21 cellular contexts compared by ENCODE assay signal in genomic region chr1:67767103-67767502, GRCh38.
DNase-seq lines count a peak whose midpoint lies in the region; ATAC-seq, FAIRE-seq and TF ChIP-seq lines count a peak whose summit lies in the region.
"Had no signal": no experiment of that assay in that cellular context is flagged by ENCODE, and none has a peak within 500 bp of the region (broad histone marks: within the 10 kb centered on the region; RNA-seq: fewer than 3 reads in every experiment).

No MANE protein-coding gene starts in this region.

- H3K4me3 Mint-ChIP-seq in activated naive CD8-positive, alpha-beta T cell treated with anti-CD3 and anti-CD28 coated beads, Interleukin-2, amount 50 U/mL, for 24 hours, result no peak overlapping the region
- no peak overlapping the region for H3K4me3 Mint-ChIP-seq in Calu3 (ENCODE audit: low read depth, unreplicated experiment)
- H3K4me3 Mint-ChIP-seq: activated CD4-positive, alpha-beta T cell treated with anti-CD3 and anti-CD28 coated beads for 36 hours; activated T-helper 17 cell treated with anti-CD3 and anti-CD28 coated beads, Interleukin-2, amount 50 U/mL, for 72 hours; CD8-positive, alpha-beta T cell had no signal

- TF ChIP-seq RAD21 in A549 (conservative IDR thresholded peaks at IDR 0.05 in 1 of 2, IDR thresholded peaks at IDR 0.05 in 1 of 2), result no peak
- TF ChIP-seq RAD21 in IMR-90 (IDR thresholded peaks at IDR 0.05; ENCODE audit: low read length), result no peak
- TF ChIP-seq RAD21 in neural cell (conservative IDR thresholded peaks at IDR 0.05), result no peak

- H3K36me3 Mint-ChIP-seq in activated naive CD8-positive, alpha-beta T cell treated with anti-CD3 and anti-CD28 coated beads, Interleukin-2, amount 50 U/mL, for 24 hours (ENCODE audit: low read depth), result no peaks in the 10 kb centered on the region
- H3K36me3 Mint-ChIP-seq in Calu3 (ENCODE audit: insufficient read depth, unreplicated experiment), result peaks cover 5% of the 10 kb centered on the region
- H3K36me3 Mint-ChIP-seq: activated naive CD8-positive, alpha-beta T cell treated with anti-CD3 and anti-CD28 coated beads for 36 hours; CD8-positive, alpha-beta T cell had no signal

- peak; percentile 25 to 46; a peak in 3 of 6 replicates for ATAC-seq in A549
- no peak for ATAC-seq in IMR-90 (ENCODE audit: low read depth)
- no peak for ATAC-seq in activated naive CD8-positive, alpha-beta T cell treated with anti-CD3 and anti-CD28 coated beads, Interleukin-2, amount 50 U/mL, for 24 hours
- no peak for ATAC-seq in GM18907 (IDR thresholded peaks at IDR 0.05; ENCODE audit: unreplicated experiment)

- dilution Hi-C loops in IMR-90 (cut with HindIII; ENCODE audit: low sequenced_read_pairs, unreplicated experiment), result no loop called here

- BruUV-seq in IMR-90 (replicated peaks; lab: Mats Ljungman, UMichigan), result no TSS peak
- BruUV-seq in Calu3 (replicated peaks; lab: Mats Ljungman, UMichigan), result no TSS peak

- no peak overlapping the region for H3K27ac Mint-ChIP-seq in activated naive CD8-positive, alpha-beta T cell treated with anti-CD3 and anti-CD28 coated beads, Interleukin-2, amount 50 U/mL, for 24 hours
- H3K27ac Mint-ChIP-seq in Calu3 (ENCODE audit: unreplicated experiment), result no peak overlapping the region
- H3K27ac Mint-ChIP-seq: activated CD4-positive, alpha-beta T cell treated with anti-CD3 and anti-CD28 coated beads for 36 hours; activated naive CD8-positive, alpha-beta T cell treated with anti-CD3 and anti-CD28 coated beads for 36 hours; activated T-helper 17 cell treated with anti-CD3 and anti-CD28 coated beads, Interleukin-2, amount 50 U/mL, for 72 hours; CD8-positive, alpha-beta T cell had no signal

- peak overlapping the region; percentile 86 for H4K91ac ChIP-seq in IMR-90 (ENCODE audit: insufficient read depth, low read depth, low read length)

- H2AK9ac ChIP-seq in IMR-90 (replicated peaks; ENCODE audit: low read depth, low read length, poor library complexity), result peak overlapping the region; percentile 70

- H2BK5ac ChIP-seq in IMR-90 (ENCODE audit: low read depth, low read length, poor library complexity, severe bottlenecking), result peak overlapping the region; percentile 71

- peaks cover 44% of the 10 kb centered on the region for H3K4me1 Mint-ChIP-seq in activated naive CD8-positive, alpha-beta T cell treated with anti-CD3 and anti-CD28 coated beads, Interleukin-2, amount 50 U/mL, for 24 hours
- H3K4me1 Mint-ChIP-seq in Calu3 (ENCODE audit: low read depth, unreplicated experiment), result peaks cover 38% of the 10 kb centered on the region
- H3K4me1 Mint-ChIP-seq: activated T-helper 17 cell treated with anti-CD3 and anti-CD28 coated beads, Interleukin-2, amount 50 U/mL, for 72 hours had no signal

- peak overlapping the region; percentile 91 for H3K4ac ChIP-seq in IMR-90 (ENCODE audit: low read depth, low read length)

- H3K27me3 Mint-ChIP-seq in activated naive CD8-positive, alpha-beta T cell treated with anti-CD3 and anti-CD28 coated beads, Interleukin-2, amount 50 U/mL, for 24 hours, result peaks cover 39% of the 10 kb centered on the region
- no peaks in the 10 kb centered on the region for H3K27me3 Mint-ChIP-seq in Calu3 (ENCODE audit: unreplicated experiment)

- no peaks in the 10 kb centered on the region for H3K9me3 ChIP-seq in A549
- no peaks in the 10 kb centered on the region for H3K9me3 ChIP-seq in IMR-90 (ENCODE audit: control insufficient read depth, insufficient read depth, low read length)
- H3K9me3 ChIP-seq in neural cell (ENCODE audit: low read length), result no peaks in the 10 kb centered on the region
- H3K9me3 ChIP-seq: gastrocnemius medialis had no signal

- 74% methylated on average over 6 of the region's 6 CpGs for WGBS in A549 (ENCODE audit: missing lambda C conversion rate)
- WGBS in IMR-90 (ENCODE audit: extremely low coverage in 2 of 2, insufficient read length in 1 of 2), 2 experiments, result 85% methylated on average over 3 of the region's 6 CpGs; no CpG with 5 or more reads in 1 of the 2 experiments

- H3K9ac ChIP-seq in IMR-90 (ENCODE audit: low read depth, low read length), result no peak overlapping the region
- peak overlapping the region; percentile 56 for H3K9ac ChIP-seq in neural cell (ENCODE audit: low read length)

- H3K9me1 ChIP-seq in IMR-90 (ENCODE audit: insufficient read depth, low read length), result peaks cover 31% of the 10 kb centered on the region

- H3K9me3 Mint-ChIP-seq in activated naive CD8-positive, alpha-beta T cell treated with anti-CD3 and anti-CD28 coated beads, Interleukin-2, amount 50 U/mL, for 24 hours, result no peaks in the 10 kb centered on the region
- H3K9me3 Mint-ChIP-seq in Calu3 (ENCODE audit: low read depth, unreplicated experiment), result no peaks in the 10 kb centered on the region
- H3K9me3 Mint-ChIP-seq: activated naive CD8-positive, alpha-beta T cell treated with anti-CD3 and anti-CD28 coated beads for 36 hours; activated T-helper 17 cell treated with anti-CD3 and anti-CD28 coated beads, Interleukin-2, amount 50 U/mL, for 72 hours; CD8-positive, alpha-beta T cell had no signal

- no peak for FAIRE-seq in A549 (lab: Jason Lieb, UNC)

- DNase-seq in A549 (ENCODE audit: low read depth in 1 of 2, low spot score in 1 of 2) (no peak), IMR-90 (no peak), coronary artery (ENCODE audit: low spot score) (no peak), Calu3 (no peak), AG08395 (ENCODE audit: low spot score) (no peak)
- DNase-seq in activated naive CD8-positive, alpha-beta T cell treated with anti-CD3 and anti-CD28 coated beads, Interleukin-2, amount 50 U/mL, for 24 hours, result no peak
- DNase-seq: activated CD4-positive, alpha-beta T cell treated with anti-CD3 and anti-CD28 coated beads for 36 hours; CD8-positive, alpha-beta T cell; DND-41; erythroblast; gastrocnemius medialis; KG1; NCI-H2081; NCI-H446 treated with DMSO at 0.1 percent for 48 hours; NK-92 treated with Interleukin-12 subunit alpha and Interleukin-12 subunit beta, amount 100 ng/mL, for 24 hours; stimulated activated CD4-positive, alpha-beta T cell treated with anti-CD3 and anti-CD28 coated beads, Interleukin-12 subunit alpha, Interleukin-12 subunit beta, amount 100 ng/mL, for 4 hours; stimulated activated CD8-positive, alpha-beta memory T cell treated with anti-CD3 and anti-CD28 coated beads, Interleukin-4, amount 100 ng/mL, for 48 hours had no signal

- peak overlapping the region; percentile 86 for H2BK120ac ChIP-seq in IMR-90 (ENCODE audit: low read depth, low read length)

- H3K23ac ChIP-seq in IMR-90 (ENCODE audit: low read depth, low read length), result peak overlapping the region; percentile 87; the same call in 1 of the 2 replicates

- POLR2A ChIA-PET in A549 (lab: Yijun Ruan, JAX) (interaction anchor here (1.9 to 2.7 kb wide), 2 partner anchors 65 to 82 kb away, joined by 9 to 11 read pairs; partner anchors contain the start of gene GADD45A), IMR-90 (lab: Charles Lee; ENCODE audit: unreplicated experiment) (interaction anchor here (1.0 kb wide), 1 partner anchor 82 kb away, joined by 3 read pairs; the partner anchor contains the start of gene GADD45A)

- H3K27ac ChIP-seq in A549, result peak overlapping the region; percentile 76 to 92
- H3K27ac ChIP-seq in IMR-90 (ENCODE audit: insufficient read depth, low read length), result peak overlapping the region; percentile 33
- peak overlapping the region; percentile 45 to 46 for H3K27ac ChIP-seq in coronary artery
- H3K27ac ChIP-seq in neural cell (ENCODE audit: low read length), result no peak overlapping the region
- H3K27ac ChIP-seq: gastrocnemius medialis had no signal

- H3K14ac ChIP-seq in IMR-90 (replicated peaks; ENCODE audit: low read depth, low read length), result peak overlapping the region; percentile 37; the same call in 1 of the 2 replicates

- H2AK5ac ChIP-seq in IMR-90 (ENCODE audit: low read depth, low read length), result peak overlapping the region; percentile 72

- CTCF ChIA-PET in A549 (lab: Yijun Ruan, JAX), result interaction anchor here (0.7 to 5.6 kb wide), 31 partner anchors 9 to 421 kb away, joined by 3 to 37 read pairs (median 5); partner anchors contain the start of gene GNG12
- CTCF ChIA-PET in IMR-90 (lab: Yijun Ruan, JAX), result interaction anchor here (0.6 to 2.2 kb wide), 11 partner anchors 15 to 343 kb away, joined by 3 to 11 read pairs (median 5); no protein-coding TSS in a partner anchor
- CTCF ChIA-PET in Calu3 (lab: Charles Lee), result interaction anchor here (1.1 to 2.6 kb wide), 8 partner anchors 53 to 345 kb away, joined by 3 to 19 read pairs (median 5); no protein-coding TSS in a partner anchor

- H3K9me2 ChIP-seq in neural cell (ENCODE audit: insufficient read depth, low read length), result no peaks in the 10 kb centered on the region

- H4K5ac ChIP-seq in IMR-90 (ENCODE audit: low read depth, low read length), result no peak overlapping the region

- H3K4me1 ChIP-seq in A549, result peaks cover 80% of the 10 kb centered on the region
- H3K4me1 ChIP-seq in IMR-90 (ENCODE audit: control insufficient read depth, insufficient read depth, low read length), result peaks cover 27% of the 10 kb centered on the region

- H3K27me3 ChIP-seq in IMR-90 (ENCODE audit: control insufficient read depth, insufficient read depth, low read length) (no peaks in the 10 kb centered on the region), neural cell (ENCODE audit: insufficient read depth, low read depth, low read length) (no peaks in the 10 kb centered on the region)
- H3K27me3 ChIP-seq: gastrocnemius medialis had no signal

- H2BK15ac ChIP-seq in IMR-90 (ENCODE audit: low read depth, low read length), result no peak overlapping the region

- peak overlapping the region; percentile 78 for H3K4me2 ChIP-seq in A549
- no peak overlapping the region for H3K4me2 ChIP-seq in IMR-90 (ENCODE audit: low read depth, low read length)
- no peak overlapping the region for H3K4me2 ChIP-seq in neural cell (ENCODE audit: low read length)

- TF ChIP-seq CTCF in A549 (IDR thresholded peaks at IDR 0.05) (no peak), IMR-90 (conservative IDR thresholded peaks at IDR 0.05; ENCODE audit: low read depth, low read length) (no peak), coronary artery (IDR thresholded peaks at IDR 0.05) (no peak), neural cell (IDR thresholded peaks at IDR 0.05; ENCODE audit: poor library complexity, severe bottlenecking) (no peak), Calu3 (IDR thresholded peaks at IDR 0.05; ENCODE audit: unreplicated experiment) (no peak)

- peaks cover 8% of the 10 kb centered on the region for H3K36me3 ChIP-seq in IMR-90 (ENCODE audit: control insufficient read depth, insufficient read depth, low read length)
- no peaks in the 10 kb centered on the region for H3K36me3 ChIP-seq in neural cell (ENCODE audit: insufficient read depth, low read length)
- H3K36me3 ChIP-seq: gastrocnemius medialis had no signal

- peak overlapping the region; percentile 67; the same call in 1 of the 2 replicates for H2BK20ac ChIP-seq in IMR-90 (ENCODE audit: low read depth, low read length)

- in situ Hi-C loops in IMR-90 (cut with MboI; ENCODE audit: low sequenced_read_pairs), result loop anchor here (5.0 to 25.0 kb wide), 2 partner anchors 70 to 355 kb away; no protein-coding TSS in a partner anchor

- H2AFZ ChIP-seq in IMR-90 (replicated peaks; ENCODE audit: low read length, poor library complexity) (no peak overlapping the region), neural cell (ENCODE audit: low read depth, low read length) (no peak overlapping the region)

- peaks cover 52 to 76% of the 10 kb centered on the region in 2 experiments for H3K79me1 ChIP-seq in IMR-90 (ENCODE audit: low read depth in 1 of 2, low read length in 2 of 2)

- TF ChIP-seq POLR2A in A549 (IDR thresholded peaks at IDR 0.05; ENCODE audit: low read length) (no peak), IMR-90 (IDR thresholded peaks at IDR 0.05; ENCODE audit: low read depth, low read length) (no peak)

- intact Hi-C loops in IMR-90 (cut with micrococcal nuclease), result loop anchor here (2.0 to 10.0 kb wide), 2 partner anchors 244 to 578 kb away; no protein-coding TSS in a partner anchor
- intact Hi-C loops in Calu3 (cut with micrococcal nuclease; ENCODE audit: unreplicated experiment), result loop anchor here (2.0 to 5.0 kb wide), 2 partner anchors 72 to 245 kb away; no protein-coding TSS in a partner anchor

- H3K79me2 ChIP-seq in neural cell (replicated peaks; ENCODE audit: insufficient read depth, low read length), result no peaks in the 10 kb centered on the region

- peak overlapping the region; percentile 58 for H3K18ac ChIP-seq in IMR-90 (ENCODE audit: low read depth, low read length)

- peaks cover 16% of the 10 kb centered on the region for H4K20me1 ChIP-seq in IMR-90 (ENCODE audit: insufficient read depth, low read length)
- H4K20me1 ChIP-seq in neural cell (ENCODE audit: insufficient read depth), result no peaks in the 10 kb centered on the region

- no peak overlapping the region for H3K56ac ChIP-seq in IMR-90 (ENCODE audit: extremely low read depth, insufficient read depth, low read length)

- TF ChIP-seq EP300 in A549 (IDR thresholded peaks at IDR 0.05) (no peak), neural cell (conservative IDR thresholded peaks at IDR 0.05; ENCODE audit: poor library complexity, severe bottlenecking) (no peak)

- H4K8ac ChIP-seq in IMR-90 (ENCODE audit: low read depth in 2 of 2, low read length in 2 of 2), result peak overlapping the region; percentile 25 to 26; a peak in 2 of 4 replicates

- H3F3A ChIP-seq in neural cell (ENCODE audit: insufficient read depth, low read length, poor library complexity, severe bottlenecking), result no peaks in the 10 kb centered on the region

- H3K4me3 ChIP-seq in A549 (no peak overlapping the region), IMR-90 (ENCODE audit: insufficient read depth, low read depth, low read length) (no peak overlapping the region), coronary artery (no peak overlapping the region), neural cell (ENCODE audit: low read length) (no peak overlapping the region)
- H3K4me3 ChIP-seq: gastrocnemius medialis had no signal

Comparison
In these comparisons a context has a peak if more than half of its experiments do, and no peak if none do; other contexts are left out.
1. ATAC-seq: peak in A549 (2 of 2); none in IMR-90 (single experiment), activated naive CD8-positive, alpha-beta T cell treated with anti-CD3 and anti-CD28 coated beads, Interleukin-2, amount 50 U/mL, for 24 hours (single experiment) and GM18907 (single experiment).